Comparison of ENCODE assay signal across 1 cellular context in the genomic region with DNA sequence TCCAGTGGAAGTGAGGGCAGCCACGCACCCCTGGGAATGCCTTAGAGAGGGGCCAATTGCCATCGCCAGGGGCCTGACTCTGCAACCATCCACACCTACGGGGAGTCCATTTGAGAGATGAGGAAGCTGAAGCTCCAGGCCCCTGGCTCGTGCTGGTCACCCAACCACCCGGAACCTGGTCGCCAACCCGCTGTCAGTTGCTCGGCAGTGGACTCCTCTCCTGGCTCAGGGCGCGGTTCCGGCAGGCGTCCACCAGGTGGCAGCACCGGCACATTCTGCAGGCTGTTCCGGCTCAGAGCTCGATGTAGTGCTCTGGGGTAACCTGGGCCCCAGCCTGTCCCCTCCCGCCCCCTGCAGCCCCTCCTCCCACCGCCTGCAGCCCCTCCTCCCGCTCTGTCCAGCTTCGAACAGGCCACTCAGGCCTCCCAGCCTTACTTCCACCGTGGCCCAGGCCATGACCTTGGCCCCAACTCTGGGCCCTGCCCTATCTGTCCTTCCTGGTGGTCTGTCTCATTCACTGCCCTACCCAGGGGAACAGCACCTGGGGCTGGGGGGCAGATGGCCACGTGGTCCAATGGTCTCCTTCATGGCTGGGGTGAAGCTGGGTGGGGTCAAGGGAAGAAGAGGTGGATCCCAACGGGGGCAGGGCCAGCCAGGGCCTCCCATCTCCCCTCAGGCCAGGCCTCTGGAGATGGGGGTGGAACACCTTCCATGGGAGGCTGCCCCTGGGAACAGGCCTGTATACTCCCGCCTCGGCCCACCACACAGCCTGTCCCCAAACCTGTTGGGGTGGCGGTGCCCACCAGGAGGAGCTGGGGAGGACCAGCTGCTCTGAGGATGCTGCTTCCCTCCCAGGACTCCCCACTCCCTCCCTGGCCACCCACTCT.
TF ChIP-seq lines count a peak whose summit lies in the region.

No MANE protein-coding gene starts in this region.

TF ChIP-seq in HepG2, 621 proteins besides CTCF, POLR2A, EP300 and RAD21 (continued from another document and continues in another):
- TF ChIP-seq, protein P1, sequence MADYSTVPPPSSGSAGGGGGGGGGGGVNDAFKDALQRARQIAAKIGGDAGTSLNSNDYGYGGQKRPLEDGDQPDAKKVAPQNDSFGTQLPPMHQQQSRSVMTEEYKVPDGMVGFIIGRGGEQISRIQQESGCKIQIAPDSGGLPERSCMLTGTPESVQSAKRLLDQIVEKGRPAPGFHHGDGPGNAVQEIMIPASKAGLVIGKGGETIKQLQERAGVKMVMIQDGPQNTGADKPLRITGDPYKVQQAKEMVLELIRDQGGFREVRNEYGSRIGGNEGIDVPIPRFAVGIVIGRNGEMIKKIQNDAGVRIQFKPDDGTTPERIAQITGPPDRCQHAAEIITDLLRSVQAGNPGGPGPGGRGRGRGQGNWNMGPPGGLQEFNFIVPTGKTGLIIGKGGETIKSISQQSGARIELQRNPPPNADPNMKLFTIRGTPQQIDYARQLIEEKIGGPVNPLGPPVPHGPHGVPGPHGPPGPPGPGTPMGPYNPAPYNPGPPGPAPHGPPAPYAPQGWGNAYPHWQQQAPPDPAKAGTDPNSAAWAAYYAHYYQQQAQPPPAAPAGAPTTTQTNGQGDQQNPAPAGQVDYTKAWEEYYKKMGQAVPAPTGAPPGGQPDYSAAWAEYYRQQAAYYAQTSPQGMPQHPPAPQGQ (CRISPR knock-in tag; IDR thresholded peaks at IDR 0.05; ENCODE audit: borderline replicate concordance) = no peak
- TF ChIP-seq ZIK1 (CRISPR knock-in tag; IDR thresholded peaks at IDR 0.05; ENCODE audit: borderline replicate concordance, low read depth) (no peak), ZNF549 (CRISPR knock-in tag; IDR thresholded peaks at IDR 0.05) (no peak), IKZF4 (CRISPR knock-in tag; IDR thresholded peaks at IDR 0.05; ENCODE audit: borderline replicate concordance, low read depth, not compliant biosample characterization) (no peak), NR3C1 (CRISPR knock-in tag; IDR thresholded peaks at IDR 0.05) (no peak), ZBTB20 (CRISPR knock-in tag; IDR thresholded peaks at IDR 0.05; ENCODE audit: borderline replicate concordance, low read depth) (peak; percentile 3; the same call in 1 of the 2 replicates), SRSF4 (IDR thresholded peaks at IDR 0.05; ENCODE audit: low read depth, low read length, poor library complexity, severe bottlenecking) (no peak), GTF2F1 (IDR thresholded peaks at IDR 0.05; ENCODE audit: low read length) (no peak), SMARCE1 (IDR thresholded peaks at IDR 0.05; ENCODE audit: borderline replicate concordance) (no peak), GLI4 (CRISPR knock-in tag; IDR thresholded peaks at IDR 0.05; ENCODE audit: borderline replicate concordance) (no peak), TCF7 (IDR thresholded peaks at IDR 0.05; ENCODE audit: low read depth) (no peak), NR2C2 (CRISPR knock-in tag; IDR thresholded peaks at IDR 0.05; ENCODE audit: borderline replicate concordance) (peak; percentile 77), ELF4 (CRISPR knock-in tag; IDR thresholded peaks at IDR 0.05; ENCODE audit: borderline replicate concordance) (no peak), ZNF263 (CRISPR knock-in tag; IDR thresholded peaks at IDR 0.05) (peak; percentile 94), GFI1 (CRISPR knock-in tag; IDR thresholded peaks at IDR 0.05; ENCODE audit: borderline replicate concordance) (no peak), POLR2G (IDR thresholded peaks at IDR 0.05; ENCODE audit: low read depth, low read length) (peak; percentile 62; the same call in 1 of the 2 replicates), ZNF317 (CRISPR knock-in tag; IDR thresholded peaks at IDR 0.05) (no peak), ZNF30 (CRISPR knock-in tag; IDR thresholded peaks at IDR 0.05) (no peak), MTA1 (CRISPR knock-in tag; IDR thresholded peaks at IDR 0.05; ENCODE audit: borderline replicate concordance) (peak; percentile 82), JDP2 (CRISPR knock-in tag; IDR thresholded peaks at IDR 0.05; ENCODE audit: borderline replicate concordance) (no peak), NCOR1 (IDR thresholded peaks at IDR 0.05; ENCODE audit: borderline replicate concordance, low read length) (peak; percentile 65; the same call in 1 of the 2 replicates), ZNF780A (CRISPR knock-in tag; IDR thresholded peaks at IDR 0.05) (peak; percentile 61; the same call in 1 of the 2 replicates), ZNF256 (CRISPR knock-in tag; conservative IDR thresholded peaks at IDR 0.05) (0 out of 2 replicates have a peak, but pooled peaks have one; percentile 31), MEF2D (CRISPR knock-in tag; IDR thresholded peaks at IDR 0.05) (peak; percentile 21; the same call in 1 of the 2 replicates), PLRG1 (conservative IDR thresholded peaks at IDR 0.05) (no peak), PHB2 (IDR thresholded peaks at IDR 0.05; ENCODE audit: partially characterized antibody) (no peak), ZNF619 (CRISPR knock-in tag; IDR thresholded peaks at IDR 0.05) (no peak), ZMYM3 (CRISPR knock-in tag; IDR thresholded peaks at IDR 0.05) (no peak; the same call in 1 of the 2 replicates), ZNF7 (CRISPR knock-in tag; IDR thresholded peaks at IDR 0.05) (no peak), HNF4G (IDR thresholded peaks at IDR 0.05; ENCODE audit: borderline replicate concordance, low read depth, low read length) (no peak; the same call in 1 of the 2 replicates), HNF4G (CRISPR knock-in tag; IDR thresholded peaks at IDR 0.05; ENCODE audit: borderline replicate concordance, low read depth) (peak; percentile 32; the same call in 1 of the 2 replicates), PAF1 (CRISPR knock-in tag; IDR thresholded peaks at IDR 0.05) (no peak), SETDB1 (CRISPR knock-in tag; IDR thresholded peaks at IDR 0.05; ENCODE audit: borderline replicate concordance) (no peak), DMAP1 (CRISPR knock-in tag; IDR thresholded peaks at IDR 0.05) (peak; percentile 88), HNRNPK (IDR thresholded peaks at IDR 0.05; ENCODE audit: low read depth, low read length, poor library complexity, severe bottlenecking) (no peak), ZNF598 (CRISPR knock-in tag; IDR thresholded peaks at IDR 0.05; ENCODE audit: borderline replicate concordance) (no peak), RFX5 (IDR thresholded peaks at IDR 0.05; ENCODE audit: low read depth, low read length) (no peak), ZBTB7B (CRISPR knock-in tag; IDR thresholded peaks at IDR 0.05) (peak; percentile 94), DNMT3B (CRISPR knock-in tag; conservative IDR thresholded peaks at IDR 0.05) (0 out of 2 replicates have a peak, but pooled peaks have one; percentile 64), TRIM24 (CRISPR knock-in tag; IDR thresholded peaks at IDR 0.05) (no peak), CHD4 (IDR thresholded peaks at IDR 0.05; ENCODE audit: borderline replicate concordance, low read length) (no peak), TBP (CRISPR knock-in tag; IDR thresholded peaks at IDR 0.05) (no peak), SAFB2 (CRISPR knock-in tag; IDR thresholded peaks at IDR 0.05; ENCODE audit: borderline replicate concordance, low read depth) (no peak)
- TF ChIP-seq, protein P2, sequence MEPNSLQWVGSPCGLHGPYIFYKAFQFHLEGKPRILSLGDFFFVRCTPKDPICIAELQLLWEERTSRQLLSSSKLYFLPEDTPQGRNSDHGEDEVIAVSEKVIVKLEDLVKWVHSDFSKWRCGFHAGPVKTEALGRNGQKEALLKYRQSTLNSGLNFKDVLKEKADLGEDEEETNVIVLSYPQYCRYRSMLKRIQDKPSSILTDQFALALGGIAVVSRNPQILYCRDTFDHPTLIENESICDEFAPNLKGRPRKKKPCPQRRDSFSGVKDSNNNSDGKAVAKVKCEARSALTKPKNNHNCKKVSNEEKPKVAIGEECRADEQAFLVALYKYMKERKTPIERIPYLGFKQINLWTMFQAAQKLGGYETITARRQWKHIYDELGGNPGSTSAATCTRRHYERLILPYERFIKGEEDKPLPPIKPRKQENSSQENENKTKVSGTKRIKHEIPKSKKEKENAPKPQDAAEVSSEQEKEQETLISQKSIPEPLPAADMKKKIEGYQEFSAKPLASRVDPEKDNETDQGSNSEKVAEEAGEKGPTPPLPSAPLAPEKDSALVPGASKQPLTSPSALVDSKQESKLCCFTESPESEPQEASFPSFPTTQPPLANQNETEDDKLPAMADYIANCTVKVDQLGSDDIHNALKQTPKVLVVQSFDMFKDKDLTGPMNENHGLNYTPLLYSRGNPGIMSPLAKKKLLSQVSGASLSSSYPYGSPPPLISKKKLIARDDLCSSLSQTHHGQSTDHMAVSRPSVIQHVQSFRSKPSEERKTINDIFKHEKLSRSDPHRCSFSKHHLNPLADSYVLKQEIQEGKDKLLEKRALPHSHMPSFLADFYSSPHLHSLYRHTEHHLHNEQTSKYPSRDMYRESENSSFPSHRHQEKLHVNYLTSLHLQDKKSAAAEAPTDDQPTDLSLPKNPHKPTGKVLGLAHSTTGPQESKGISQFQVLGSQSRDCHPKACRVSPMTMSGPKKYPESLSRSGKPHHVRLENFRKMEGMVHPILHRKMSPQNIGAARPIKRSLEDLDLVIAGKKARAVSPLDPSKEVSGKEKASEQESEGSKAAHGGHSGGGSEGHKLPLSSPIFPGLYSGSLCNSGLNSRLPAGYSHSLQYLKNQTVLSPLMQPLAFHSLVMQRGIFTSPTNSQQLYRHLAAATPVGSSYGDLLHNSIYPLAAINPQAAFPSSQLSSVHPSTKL (CRISPR knock-in tag; IDR thresholded peaks at IDR 0.05) = peak; percentile 48; the same call in 1 of the 2 replicates
- TF ChIP-seq, protein P3, sequence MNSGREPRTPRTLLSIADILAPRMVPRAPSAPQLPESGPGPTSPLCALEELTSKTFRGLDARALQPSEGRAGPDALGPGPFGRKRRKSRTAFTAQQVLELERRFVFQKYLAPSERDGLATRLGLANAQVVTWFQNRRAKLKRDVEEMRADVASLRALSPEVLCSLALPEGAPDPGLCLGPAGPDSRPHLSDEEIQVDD (CRISPR knock-in tag; IDR thresholded peaks at IDR 0.05; ENCODE audit: borderline replicate concordance) = no peak
- TF ChIP-seq, protein P4, sequence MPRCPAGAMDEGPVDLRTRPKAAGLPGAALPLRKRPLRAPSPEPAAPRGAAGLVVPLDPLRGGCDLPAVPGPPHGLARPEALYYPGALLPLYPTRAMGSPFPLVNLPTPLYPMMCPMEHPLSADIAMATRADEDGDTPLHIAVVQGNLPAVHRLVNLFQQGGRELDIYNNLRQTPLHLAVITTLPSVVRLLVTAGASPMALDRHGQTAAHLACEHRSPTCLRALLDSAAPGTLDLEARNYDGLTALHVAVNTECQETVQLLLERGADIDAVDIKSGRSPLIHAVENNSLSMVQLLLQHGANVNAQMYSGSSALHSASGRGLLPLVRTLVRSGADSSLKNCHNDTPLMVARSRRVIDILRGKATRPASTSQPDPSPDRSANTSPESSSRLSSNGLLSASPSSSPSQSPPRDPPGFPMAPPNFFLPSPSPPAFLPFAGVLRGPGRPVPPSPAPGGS (CRISPR knock-in tag; IDR thresholded peaks at IDR 0.05) = peak; percentile 52; the same call in 1 of the 2 replicates
- TF ChIP-seq, protein P5, sequence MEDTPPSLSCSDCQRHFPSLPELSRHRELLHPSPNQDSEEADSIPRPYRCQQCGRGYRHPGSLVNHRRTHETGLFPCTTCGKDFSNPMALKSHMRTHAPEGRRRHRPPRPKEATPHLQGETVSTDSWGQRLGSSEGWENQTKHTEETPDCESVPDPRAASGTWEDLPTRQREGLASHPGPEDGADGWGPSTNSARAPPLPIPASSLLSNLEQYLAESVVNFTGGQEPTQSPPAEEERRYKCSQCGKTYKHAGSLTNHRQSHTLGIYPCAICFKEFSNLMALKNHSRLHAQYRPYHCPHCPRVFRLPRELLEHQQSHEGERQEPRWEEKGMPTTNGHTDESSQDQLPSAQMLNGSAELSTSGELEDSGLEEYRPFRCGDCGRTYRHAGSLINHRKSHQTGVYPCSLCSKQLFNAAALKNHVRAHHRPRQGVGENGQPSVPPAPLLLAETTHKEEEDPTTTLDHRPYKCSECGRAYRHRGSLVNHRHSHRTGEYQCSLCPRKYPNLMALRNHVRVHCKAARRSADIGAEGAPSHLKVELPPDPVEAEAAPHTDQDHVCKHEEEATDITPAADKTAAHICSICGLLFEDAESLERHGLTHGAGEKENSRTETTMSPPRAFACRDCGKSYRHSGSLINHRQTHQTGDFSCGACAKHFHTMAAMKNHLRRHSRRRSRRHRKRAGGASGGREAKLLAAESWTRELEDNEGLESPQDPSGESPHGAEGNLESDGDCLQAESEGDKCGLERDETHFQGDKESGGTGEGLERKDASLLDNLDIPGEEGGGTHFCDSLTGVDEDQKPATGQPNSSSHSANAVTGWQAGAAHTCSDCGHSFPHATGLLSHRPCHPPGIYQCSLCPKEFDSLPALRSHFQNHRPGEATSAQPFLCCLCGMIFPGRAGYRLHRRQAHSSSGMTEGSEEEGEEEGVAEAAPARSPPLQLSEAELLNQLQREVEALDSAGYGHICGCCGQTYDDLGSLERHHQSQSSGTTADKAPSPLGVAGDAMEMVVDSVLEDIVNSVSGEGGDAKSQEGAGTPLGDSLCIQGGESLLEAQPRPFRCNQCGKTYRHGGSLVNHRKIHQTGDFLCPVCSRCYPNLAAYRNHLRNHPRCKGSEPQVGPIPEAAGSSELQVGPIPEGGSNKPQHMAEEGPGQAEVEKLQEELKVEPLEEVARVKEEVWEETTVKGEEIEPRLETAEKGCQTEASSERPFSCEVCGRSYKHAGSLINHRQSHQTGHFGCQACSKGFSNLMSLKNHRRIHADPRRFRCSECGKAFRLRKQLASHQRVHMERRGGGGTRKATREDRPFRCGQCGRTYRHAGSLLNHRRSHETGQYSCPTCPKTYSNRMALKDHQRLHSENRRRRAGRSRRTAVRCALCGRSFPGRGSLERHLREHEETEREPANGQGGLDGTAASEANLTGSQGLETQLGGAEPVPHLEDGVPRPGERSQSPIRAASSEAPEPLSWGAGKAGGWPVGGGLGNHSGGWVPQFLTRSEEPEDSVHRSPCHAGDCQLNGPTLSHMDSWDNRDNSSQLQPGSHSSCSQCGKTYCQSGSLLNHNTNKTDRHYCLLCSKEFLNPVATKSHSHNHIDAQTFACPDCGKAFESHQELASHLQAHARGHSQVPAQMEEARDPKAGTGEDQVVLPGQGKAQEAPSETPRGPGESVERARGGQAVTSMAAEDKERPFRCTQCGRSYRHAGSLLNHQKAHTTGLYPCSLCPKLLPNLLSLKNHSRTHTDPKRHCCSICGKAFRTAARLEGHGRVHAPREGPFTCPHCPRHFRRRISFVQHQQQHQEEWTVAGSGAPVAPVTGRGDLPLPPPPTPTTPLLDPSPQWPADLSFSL (CRISPR knock-in tag; IDR thresholded peaks at IDR 0.05) = no peak
- TF ChIP-seq, protein P6, sequence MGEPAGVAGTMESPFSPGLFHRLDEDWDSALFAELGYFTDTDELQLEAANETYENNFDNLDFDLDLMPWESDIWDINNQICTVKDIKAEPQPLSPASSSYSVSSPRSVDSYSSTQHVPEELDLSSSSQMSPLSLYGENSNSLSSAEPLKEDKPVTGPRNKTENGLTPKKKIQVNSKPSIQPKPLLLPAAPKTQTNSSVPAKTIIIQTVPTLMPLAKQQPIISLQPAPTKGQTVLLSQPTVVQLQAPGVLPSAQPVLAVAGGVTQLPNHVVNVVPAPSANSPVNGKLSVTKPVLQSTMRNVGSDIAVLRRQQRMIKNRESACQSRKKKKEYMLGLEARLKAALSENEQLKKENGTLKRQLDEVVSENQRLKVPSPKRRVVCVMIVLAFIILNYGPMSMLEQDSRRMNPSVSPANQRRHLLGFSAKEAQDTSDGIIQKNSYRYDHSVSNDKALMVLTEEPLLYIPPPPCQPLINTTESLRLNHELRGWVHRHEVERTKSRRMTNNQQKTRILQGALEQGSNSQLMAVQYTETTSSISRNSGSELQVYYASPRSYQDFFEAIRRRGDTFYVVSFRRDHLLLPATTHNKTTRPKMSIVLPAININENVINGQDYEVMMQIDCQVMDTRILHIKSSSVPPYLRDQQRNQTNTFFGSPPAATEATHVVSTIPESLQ (CRISPR knock-in tag; conservative IDR thresholded peaks at IDR 0.05) = no peak
